ENCODE assay signal across 8 cellular contexts in genomic region chr12:11648514-11649412, GRCh38. TPM values are rescaled to one million over a fixed set of nuclear protein-coding genes. Genes with fewer than 3 reads are reported as not detected.
DNase-seq lines count a peak whose midpoint lies in the region; ATAC-seq, FAIRE-seq and TF ChIP-seq lines count a peak whose summit lies in the region.

No MANE protein-coding gene starts in this region.

- H3K9me3 ChIP-seq in SJCRH30 (replicated peaks) (no peaks in the 10 kb centered on the region), thoracic aorta (no peaks in the 10 kb centered on the region)

- H3K27ac ChIP-seq in SJCRH30, result peak overlapping the region; percentile 99
- peak overlapping the region; percentile 93 to 98 for H3K27ac ChIP-seq in thoracic aorta

- TF ChIP-seq CTCF in thoracic aorta (IDR thresholded peaks at IDR 0.05), result no peak

- peaks cover 8% of the 10 kb centered on the region for H3K36me3 Mint-ChIP-seq in activated naive CD4-positive, alpha-beta T cell treated with anti-CD3 and anti-CD28 coated beads, Interleukin-2, amount 10 ng/mL, durations not matched to agents 7 days and 5 days

- DNase-seq in H7, result peak; percentile 91
- DNase-seq in M059J (ENCODE audit: low read depth), result peak; percentile 90
- DNase-seq in SJCRH30, result peak; percentile 79 to 88
- DNase-seq in activated naive CD4-positive, alpha-beta T cell treated with anti-CD3 and anti-CD28 coated beads, Interleukin-2, amount 10 ng/mL, durations not matched to agents 7 days and 5 days, result peak; percentile 70
- peak; percentile 42 for DNase-seq in germinal center (ENCODE audit: low spot score)
- peak; percentile 48 for DNase-seq in occipital lobe (lab: John Stamatoyannopoulos, UW)
- peak; percentile 25 for DNase-seq in thoracic aorta (ENCODE audit: low spot score)

- H3K4me1 Mint-ChIP-seq in activated naive CD4-positive, alpha-beta T cell treated with anti-CD3 and anti-CD28 coated beads, Interleukin-2, amount 10 ng/mL, durations not matched to agents 7 days and 5 days, result peaks cover 30% of the 10 kb centered on the region

- H3K36me3 ChIP-seq in H7 (replicated peaks; ENCODE audit: control insufficient read depth, insufficient read depth, low read length) (no peaks in the 10 kb centered on the region), SJCRH30 (no peaks in the 10 kb centered on the region), thoracic aorta (no peaks in the 10 kb centered on the region)

- H3K27me3 Mint-ChIP-seq in activated naive CD4-positive, alpha-beta T cell treated with anti-CD3 and anti-CD28 coated beads, Interleukin-2, amount 10 ng/mL, durations not matched to agents 7 days and 5 days, result peaks cover 6% of the 10 kb centered on the region

- peak; percentile 33 for ATAC-seq in thoracic aorta (ENCODE audit: insufficient number of reproducible peaks, low FRiP score, low read depth)

- FAIRE-seq in G401.6 (lab: Jason Lieb, UNC), result peak; percentile 6

- H3K4me3 ChIP-seq in H7 (ENCODE audit: insufficient read depth, low read depth, low read length), result peak overlapping the region; percentile 56
- H3K4me3 ChIP-seq in SJCRH30, result peak overlapping the region; percentile 88
- H3K4me3 ChIP-seq in thoracic aorta, result peak overlapping the region; percentile 97

- H3K27me3 ChIP-seq in H7 (ENCODE audit: control insufficient read depth, insufficient read depth, low read length), result no peaks in the 10 kb centered on the region
- no peaks in the 10 kb centered on the region for H3K27me3 ChIP-seq in SJCRH30
- H3K27me3 ChIP-seq in thoracic aorta (replicated peaks; ENCODE audit: insufficient read depth), result no peaks in the 10 kb centered on the region

- H3K4me1 ChIP-seq in SJCRH30 (peaks cover 4% of the 10 kb centered on the region; the same call in 1 of the 2 replicates), thoracic aorta (ENCODE audit: control insufficient read depth in 1 of 2, low read depth in 2 of 2) (peaks cover 6 to 14% of the 10 kb centered on the region in 2 donors)

- H3K27ac Mint-ChIP-seq in activated naive CD4-positive, alpha-beta T cell treated with anti-CD3 and anti-CD28 coated beads, Interleukin-2, amount 10 ng/mL, durations not matched to agents 7 days and 5 days, result peak overlapping the region; percentile 99

- CTCF ChIA-PET in activated naive CD4-positive, alpha-beta T cell treated with anti-CD3 and anti-CD28 coated beads, Interleukin-2, amount 10 ng/mL, durations not matched to agents 7 days and 5 days (lab: Charles Lee), result no interaction called here

- peak overlapping the region; percentile 95 for H3K4me3 Mint-ChIP-seq in activated naive CD4-positive, alpha-beta T cell treated with anti-CD3 and anti-CD28 coated beads, Interleukin-2, amount 10 ng/mL, durations not matched to agents 7 days and 5 days

- no peaks in the 10 kb centered on the region for H3K9me3 Mint-ChIP-seq in activated naive CD4-positive, alpha-beta T cell treated with anti-CD3 and anti-CD28 coated beads, Interleukin-2, amount 10 ng/mL, durations not matched to agents 7 days and 5 days

RNA-seq across cellular contexts. Expression of gene ETV6, which starts 0.7 kb away (rescaled TPM):
- total RNA-seq in H7 (2014; rRNA removed; shearing (Covaris generic)), result 5.7 and 6.2 TPM in 2 replicates
- 4.7 and 11.5 TPM in 2 replicates for total RNA-seq in M059J (2014; rRNA removed; shearing (Covaris generic))
- 5.1 and 5.6 TPM in 2 replicates for total RNA-seq in SJCRH30 (2014; rRNA removed; shearing (Covaris generic))
- total RNA-seq in occipital lobe, result 3.0 TPM
- total RNA-seq in thoracic aorta, result 10 to 100 TPM; 41.4 to 58.4 TPM

Comparison
In these comparisons a context has a peak if more than half of its experiments do, and no peak if none do; other contexts are left out.
1. Peak in every context shown above with its lines: DNase-seq, ATAC-seq, H3K4me3 ChIP-seq and H3K27ac ChIP-seq.
2. DNase-seq: peak in every context shown above with its lines; median percentile 91 in H7; 90 in M059J; 84 in SJCRH30; 70 in activated naive CD4-positive, alpha-beta T cell treated with anti-CD3 and anti-CD28 coated beads, Interleukin-2, amount 10 ng/mL, durations not matched to agents 7 days and 5 days; 48 in occipital lobe; 42 in germinal center; 25 in thoracic aorta.